ENCODE assay signal across 8 cellular contexts in the genomic region with DNA sequence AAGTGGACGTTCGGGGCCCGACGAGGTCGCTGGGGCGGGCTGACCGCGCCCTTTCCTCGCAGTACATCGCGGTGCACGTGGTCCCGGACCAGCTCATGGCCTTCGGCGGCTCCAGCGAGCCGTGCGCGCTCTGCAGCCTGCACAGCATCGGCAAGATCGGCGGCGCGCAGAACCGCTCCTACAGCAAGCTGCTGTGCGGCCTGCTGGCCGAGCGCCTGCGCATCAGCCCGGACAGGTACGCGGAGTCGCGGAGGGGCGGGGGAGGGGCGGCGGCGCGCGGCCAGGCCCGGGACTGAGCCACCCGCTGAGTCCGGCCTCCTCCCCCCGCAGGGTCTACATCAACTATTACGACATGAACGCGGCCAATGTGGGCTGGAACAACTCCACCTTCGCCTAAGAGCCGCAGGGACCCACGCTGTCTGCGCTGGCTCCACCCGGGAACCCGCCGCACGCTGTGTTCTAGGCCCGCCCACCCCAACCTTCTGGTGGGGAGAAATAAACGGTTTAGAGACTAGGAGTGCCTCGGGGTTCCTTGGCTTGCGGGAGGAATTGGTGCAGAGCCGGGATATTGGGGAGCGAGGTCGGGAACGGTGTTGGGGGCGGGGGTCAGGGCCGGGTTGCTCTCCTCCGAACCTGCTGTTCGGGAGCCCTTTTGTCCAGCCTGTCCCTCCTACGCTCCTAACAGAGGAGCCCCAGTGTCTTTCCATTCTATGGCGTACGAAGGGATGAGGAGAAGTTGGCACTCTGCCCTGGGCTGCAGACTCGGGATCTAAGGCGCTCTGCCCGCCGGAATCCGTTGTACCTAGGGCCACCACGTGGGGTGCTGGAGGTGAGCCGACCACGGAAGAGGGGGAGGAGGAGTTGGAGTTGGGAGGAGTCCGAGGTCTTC. TPM values are rescaled to one million over a fixed set of nuclear protein-coding genes. Genes with fewer than 3 reads are reported as not detected.
DNase-seq lines count a peak whose midpoint lies in the region; ATAC-seq and TF ChIP-seq lines count a peak whose summit lies in the region.

No MANE protein-coding gene starts in this region.

- H3K27ac Mint-ChIP-seq in CD8-positive, alpha-beta T cell: peak overlapping the region; percentile 86

- intact Hi-C loops in CD8-positive, alpha-beta T cell (cut with DNase I, micrococcal nuclease): loop anchor here (1.0 to 10.0 kb wide), 9 partner anchors 19 to 662 kb away; a partner anchor contains a TSS

- H2BK12ac ChIP-seq in neuronal stem cell (ENCODE audit: low read length): peak overlapping the region; percentile 53

- no peak overlapping the region for H3K4ac ChIP-seq in neuronal stem cell (ENCODE audit: low read length)

- H4K91ac ChIP-seq in neuronal stem cell (ENCODE audit: low read depth, low read length, poor library complexity): peak overlapping the region; percentile 77

- peak; percentile 46 for ATAC-seq in CD8-positive, alpha-beta T cell
- ATAC-seq in GM21381 (IDR thresholded peaks at IDR 0.05; ENCODE audit: unreplicated experiment): peak; percentile 19
- ATAC-seq in RWPE2 (ENCODE audit: low read depth): peak; percentile 50
- ATAC-seq in foreskin keratinocyte: peak; percentile 62

- H3K27me3 Mint-ChIP-seq in CD8-positive, alpha-beta T cell (ENCODE audit: low read depth): no peaks in the 10 kb centered on the region

- H2AFZ ChIP-seq in neuronal stem cell (ENCODE audit: low read length): peak overlapping the region; percentile 84

- peak overlapping the region; percentile 79 for H3K4me3 ChIP-seq in CD8-positive, alpha-beta T cell (ENCODE audit: low read depth, low read length)
- peak overlapping the region; percentile 65 for H3K4me3 ChIP-seq in RWPE2 (ENCODE audit: severe bottlenecking)
- peak overlapping the region; percentile 60 to 92 for H3K4me3 ChIP-seq in neuronal stem cell (ENCODE audit: low read length in 2 of 2)
- peak overlapping the region; percentile 51 to 79 (median 75) for H3K4me3 ChIP-seq in subcutaneous abdominal adipose tissue (ENCODE audit: low read depth in 1 of 5, low read length in 5 of 5)

- peak overlapping the region; percentile 58 for H2BK120ac ChIP-seq in neuronal stem cell (ENCODE audit: low read depth, low read length)

- peak overlapping the region; percentile 99 for H3K18ac ChIP-seq in neuronal stem cell (ENCODE audit: low read length)

- peak overlapping the region; percentile 91 for H2BK15ac ChIP-seq in neuronal stem cell (ENCODE audit: low read length)

- H2BK5ac ChIP-seq in neuronal stem cell (ENCODE audit: low read length): peak overlapping the region; percentile 97

- CTCF ChIA-PET in CD8-positive, alpha-beta T cell (lab: Charles Lee): interaction anchor here (0.8 to 1.9 kb wide), 18 partner anchors 8 to 143 kb away, joined by 3 to 8 read pairs (median 4); a partner anchor contains a TSS

- peaks cover 9% of the 10 kb centered on the region for H3K36me3 ChIP-seq in CD8-positive, alpha-beta T cell (ENCODE audit: insufficient read depth, low read length)
- peaks cover 35% of the 10 kb centered on the region for H3K36me3 ChIP-seq in RWPE2 (ENCODE audit: low read depth)
- peaks cover 21 to 29% of the 10 kb centered on the region in 2 donors for H3K36me3 ChIP-seq in neuronal stem cell (replicated peaks in 1 of 2; ENCODE audit: control insufficient read depth in 2 of 2, insufficient read depth in 2 of 2, low read length in 2 of 2)
- H3K36me3 ChIP-seq in subcutaneous abdominal adipose tissue (ENCODE audit: control insufficient read depth in 5 of 5, insufficient read depth in 5 of 5, low read length in 5 of 5): peaks cover 0 to 17% (median 14%) of the 10 kb centered on the region in 5 donors

- TF ChIP-seq CTCF in CD8-positive, alpha-beta T cell (IDR thresholded peaks at IDR 0.05): no peak
- TF ChIP-seq CTCF in RWPE2 (IDR thresholded peaks at IDR 0.05; ENCODE audit: poor library complexity, severe bottlenecking) (peak; percentile 46), foreskin keratinocyte (conservative IDR thresholded peaks at IDR 0.05) (peak; percentile 62)

- peak overlapping the region; percentile 99 for H3K9ac ChIP-seq in neuronal stem cell (ENCODE audit: low read depth, low read length, poor library complexity)
- H3K9ac ChIP-seq in subcutaneous abdominal adipose tissue (ENCODE audit: low read length in 5 of 5): peak overlapping the region in 4 of 5 donors; percentile 42 to 86 (median 69)

- peaks cover 6% of the 10 kb centered on the region for H3K79me1 ChIP-seq in neuronal stem cell (ENCODE audit: low read depth, low read length)

- H3K36me3 Mint-ChIP-seq in CD8-positive, alpha-beta T cell: peaks cover 39% of the 10 kb centered on the region

- peaks cover 16% of the 10 kb centered on the region for H3K4me1 ChIP-seq in CD8-positive, alpha-beta T cell (ENCODE audit: insufficient read depth, low read length)
- H3K4me1 ChIP-seq in RWPE2 (ENCODE audit: insufficient read depth, poor library complexity, severe bottlenecking): no peaks in the 10 kb centered on the region
- H3K4me1 ChIP-seq in foreskin keratinocyte: no peaks in the 10 kb centered on the region
- H3K4me1 ChIP-seq in neuronal stem cell (ENCODE audit: control insufficient read depth in 2 of 2, insufficient read depth in 1 of 2, low read depth in 1 of 2, low read length in 2 of 2): peaks cover 2 to 16% of the 10 kb centered on the region in 2 donors
- peaks cover 0 to 28% (median 21%) of the 10 kb centered on the region in 5 donors for H3K4me1 ChIP-seq in subcutaneous abdominal adipose tissue (ENCODE audit: control insufficient read depth in 5 of 5, insufficient read depth in 5 of 5, low read length in 5 of 5)

- no peaks in the 10 kb centered on the region for H3K9me3 Mint-ChIP-seq in CD8-positive, alpha-beta T cell

- H4K8ac ChIP-seq in neuronal stem cell (ENCODE audit: low read depth, low read length): no peak overlapping the region

- no CpG with 5 or more reads among the region's 79 CpGs for WGBS in neuronal stem cell (ENCODE audit: extremely low coverage in 2 of 2, insufficient read length in 2 of 2, insufficient replicate concordance in 1 of 2), 2 donors

- POLR2A ChIA-PET in CD8-positive, alpha-beta T cell (lab: Charles Lee): interaction anchor here (0.9 to 2.7 kb wide), 9 partner anchors 8 to 199 kb away, joined by 3 to 63 read pairs (median 6); a partner anchor contains a TSS

- H3K27me3 ChIP-seq in CD8-positive, alpha-beta T cell (ENCODE audit: insufficient read depth, low read length): no peaks in the 10 kb centered on the region
- H3K27me3 ChIP-seq in RWPE2 (ENCODE audit: insufficient read depth, poor library complexity, severe bottlenecking): no peaks in the 10 kb centered on the region
- no peaks in the 10 kb centered on the region for H3K27me3 ChIP-seq in foreskin keratinocyte
- H3K27me3 ChIP-seq in neuronal stem cell (ENCODE audit: control insufficient read depth in 3 of 3, insufficient read depth in 3 of 3, low read depth in 1 of 3, low read length in 3 of 3): no peaks in the 10 kb centered on the region
- H3K27me3 ChIP-seq in subcutaneous abdominal adipose tissue (ENCODE audit: control insufficient read depth in 5 of 5, insufficient read depth in 4 of 5, low read length in 5 of 5): no peaks in the 10 kb centered on the region

- H3K23ac ChIP-seq in neuronal stem cell (ENCODE audit: low read depth, low read length, poor library complexity): peak overlapping the region; percentile 98

- H3K27ac ChIP-seq in CD8-positive, alpha-beta T cell (ENCODE audit: low read depth, low read length): peak overlapping the region; percentile 75
- H3K27ac ChIP-seq in RWPE2 (ENCODE audit: poor library complexity, severe bottlenecking) (peak overlapping the region; percentile 86), foreskin keratinocyte (peak overlapping the region; percentile 57), neuronal stem cell (replicated peaks; ENCODE audit: low read length) (peak overlapping the region; percentile 90), subcutaneous abdominal adipose tissue (ENCODE audit: low read depth, low read length) (peak overlapping the region; percentile 78)

- no peaks in the 10 kb centered on the region for H3K9me3 ChIP-seq in CD8-positive, alpha-beta T cell (ENCODE audit: low read length)
- H3K9me3 ChIP-seq in RWPE2 (ENCODE audit: severe bottlenecking) (no peaks in the 10 kb centered on the region), neuronal stem cell (replicated peaks in 1 of 2; ENCODE audit: control insufficient read depth in 2 of 2, insufficient read depth in 1 of 2, low read depth in 1 of 2, low read length in 2 of 2) (peaks cover 7 to 29% of the 10 kb centered on the region in 2 donors), subcutaneous abdominal adipose tissue (ENCODE audit: control insufficient read depth in 5 of 5, low read length in 5 of 5) (no peaks in the 10 kb centered on the region)

- H2AK5ac ChIP-seq in neuronal stem cell (ENCODE audit: low read depth, low read length): peak overlapping the region; percentile 93

- peak overlapping the region; percentile 93 for H3K4me3 Mint-ChIP-seq in CD8-positive, alpha-beta T cell

- H3K4me1 Mint-ChIP-seq in CD8-positive, alpha-beta T cell (ENCODE audit: low read depth): peaks cover 23% of the 10 kb centered on the region

- H3K4me2 ChIP-seq in neuronal stem cell (ENCODE audit: insufficient read depth, low read length, poor library complexity, severe bottlenecking): peak overlapping the region; percentile 92

- peak overlapping the region; percentile 91 for H3K14ac ChIP-seq in neuronal stem cell (ENCODE audit: low read length)

- DNase-seq in CD8-positive, alpha-beta T cell: peak; percentile 19 to 71 (median 58)
- DNase-seq in KG1 (lab: John Stamatoyannopoulos, UW) (peak; percentile 20), RWPE2 (ENCODE audit: low spot score) (peak; percentile 85), activated gamma-delta T cell treated with Interleukin-2 at 50 U/mL for 16 hours (peak; percentile 49), foreskin keratinocyte (peak; percentile 53 to 73), neuronal stem cell (ENCODE audit: low spot score) (peak; percentile 61)

RNA-seq across cellular contexts. Expression of a gene that starts 0.8 kb away (rescaled TPM):
- 100 to 1,000 TPM; 181 to 191 TPM for total RNA-seq in CD8-positive, alpha-beta T cell
- total RNA-seq in foreskin keratinocyte: 887 and 900 TPM in 2 replicates
- polyA plus RNA-seq in foreskin keratinocyte: 995 and 1,070 TPM in 2 replicates
- 1,002 TPM for polyA plus RNA-seq in neuronal stem cell (2013, experiment 1 of 2)
- polyA plus RNA-seq in neuronal stem cell (2013, experiment 2 of 2): 970 TPM

RNA-seq across cellular contexts. Expression of a gene that starts 37.3 kb away (rescaled TPM):
- total RNA-seq in CD8-positive, alpha-beta T cell: 10 to 100 TPM; 12.7 to 14.3 TPM
- 3.2 and 3.9 TPM in 2 replicates for total RNA-seq in foreskin keratinocyte
- 2.7 and 3.3 TPM in 2 replicates for polyA plus RNA-seq in foreskin keratinocyte
- 11.4 TPM for polyA plus RNA-seq in neuronal stem cell (2013, experiment 1 of 2)
- polyA plus RNA-seq in neuronal stem cell (2013, experiment 2 of 2): 10.5 TPM

RNA-seq across cellular contexts. Expression of a gene that starts 56.1 kb away (rescaled TPM):
- total RNA-seq in CD8-positive, alpha-beta T cell: under 1 TPM; 0.81 to 0.92 TPM
- total RNA-seq in foreskin keratinocyte: 1.9 and 3.5 TPM in 2 replicates
- polyA plus RNA-seq in foreskin keratinocyte: 3.3 and 3.6 TPM in 2 replicates
- polyA plus RNA-seq in neuronal stem cell (2013, experiment 1 of 2): 4.2 TPM
- 4.5 TPM for polyA plus RNA-seq in neuronal stem cell (2013, experiment 2 of 2)

Comparison
In these comparisons a context has a peak if more than half of its experiments do, and no peak if none do; other contexts are left out.
1. Peak in every context shown above with its lines: DNase-seq, ATAC-seq, H3K4me3 ChIP-seq and H3K27ac ChIP-seq.
2. DNase-seq: peak in every context shown above with its lines; median percentile 85 in RWPE2; 63 in foreskin keratinocyte; 61 in neuronal stem cell; 58 in CD8-positive, alpha-beta T cell; 49 in activated gamma-delta T cell treated with Interleukin-2 at 50 U/mL for 16 hours; 20 in KG1.